In the genomic region with DNA sequence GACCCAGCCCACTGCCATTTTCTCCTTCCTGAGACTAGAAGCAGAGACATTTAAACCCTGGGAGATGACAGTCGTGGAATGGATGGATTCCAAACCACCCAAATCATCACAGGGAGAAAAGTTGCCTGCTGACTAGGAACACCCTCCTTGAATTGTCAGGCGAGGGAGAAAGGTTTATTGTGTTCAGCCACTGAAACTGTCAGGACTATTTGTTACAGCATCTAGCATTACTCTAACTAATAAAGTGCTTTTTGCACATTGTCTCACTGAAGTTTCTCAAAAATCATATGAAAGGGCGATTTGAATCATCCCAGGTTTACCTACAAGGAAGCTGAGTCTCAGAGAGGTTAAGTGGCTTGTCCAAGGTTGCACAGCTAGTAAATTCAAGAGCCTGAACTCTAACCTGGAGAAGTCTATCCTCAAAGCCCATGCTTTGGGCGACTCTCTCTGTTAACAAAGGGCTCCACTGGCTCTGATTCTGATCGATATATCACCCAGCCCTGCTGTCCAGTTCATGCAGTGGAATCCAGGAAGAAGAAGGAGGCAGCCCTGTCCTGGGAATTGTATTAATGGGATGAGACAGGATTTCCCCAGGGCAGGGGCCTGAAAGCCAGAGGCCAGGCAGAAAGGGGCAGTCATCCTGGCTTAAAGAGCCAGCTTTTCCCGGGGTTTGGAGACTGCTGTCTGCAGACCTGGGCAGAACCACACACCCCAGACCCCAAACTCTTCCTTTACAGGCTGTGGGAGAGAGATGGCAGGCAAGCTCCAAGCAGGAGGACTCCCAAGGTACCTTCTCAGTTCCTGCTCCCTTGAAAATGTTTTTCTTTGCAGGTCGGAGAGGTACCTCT, we compare ENCODE assay signal across 29 cellular contexts. TPM values are rescaled to one million over a fixed set of nuclear protein-coding genes. Genes with fewer than 3 reads are reported as not detected.
"Had no signal": no experiment of that assay in that cellular context is flagged by ENCODE, and none has a peak within 500 bp of the region (broad histone marks: within the 10 kb centered on the region; RNA-seq: fewer than 3 reads in every experiment).

No MANE protein-coding gene starts in this region.

- FAIRE-seq: endometrium, endothelial cell of umbilical vein, frontal cortex had no signal

- DNase-seq: activated CD4-positive, alpha-beta memory T cell treated with anti-CD3 and anti-CD28 coated beads for 36 hours; activated CD4-positive, alpha-beta T cell treated with anti-CD3 and anti-CD28 coated beads for 36 hours; activated CD4-positive, alpha-beta T cell treated with anti-CD3 and anti-CD28 coated beads, Interleukin-2, amount 10 ng/mL, durations not matched to agents 24 days and 14 days; activated CD4-positive, CD25-positive, alpha-beta regulatory T cell; activated CD4-positive, CD25-positive, alpha-beta regulatory T cell treated with anti-CD3 and anti-CD28 coated beads, Interleukin-2, amount 50 U/mL, for 72 hours; activated CD8-positive, alpha-beta memory T cell treated with anti-CD3 and anti-CD28 coated beads, Interleukin-2, amount 10 ng/mL, durations not matched to agents 7 days and 5 days; activated CD8-positive, alpha-beta memory T cell treated with anti-CD3 and anti-CD28 coated beads, Interleukin-2, amount 50 U/mL, for 4 hours; activated CD8-positive, alpha-beta T cell treated with anti-CD3 and anti-CD28 coated beads, Interleukin-2, amount 10 ng/mL, durations not matched to agents 7 days and 5 days; activated effector memory CD4-positive, alpha-beta T cell treated with anti-CD3 and anti-CD28 coated beads, Interleukin-2, amount 50 U/mL, for 16 hours; activated naive CD4-positive, alpha-beta T cell treated with anti-CD3 and anti-CD28 coated beads for 36 hours; activated naive CD8-positive, alpha-beta T cell treated with anti-CD3 and anti-CD28 coated beads for 36 hours; activated naive CD8-positive, alpha-beta T cell treated with anti-CD3 and anti-CD28 coated beads, Interleukin-2, amount 50 U/mL, for 24 hours; activated T-cell treated with anti-CD3 and anti-CD28 coated beads, Interleukin-2, amount 50 U/mL, for 1 hour; activated T-cell treated with anti-CD3 and anti-CD28 coated beads, Interleukin-2, amount 50 U/mL, for 48 hours; adrenal gland; amygdala; aorta; body of pancreas; central memory CD4-positive, alpha-beta T cell; cerebellar nuclear complex; colonic mucosa; effector CD8-positive, alpha-beta T cell; esophagus squamous epithelium; T-helper 2 cell had no signal

- H3K9me3 ChIP-seq: adrenal gland, body of pancreas, colonic mucosa, esophagus squamous epithelium had no signal

- H3K4me1 ChIP-seq: adrenal gland, body of pancreas, colonic mucosa had no signal

- H3K36me3 ChIP-seq: adrenal gland, colonic mucosa, esophagus squamous epithelium had no signal

- ATAC-seq: activated CD4-positive, alpha-beta T cell treated with anti-CD3 and anti-CD28 coated beads for 36 hours; activated CD8-positive, alpha-beta memory T cell treated with anti-CD3 and anti-CD28 coated beads, Interleukin-2, amount 10 ng/mL, durations not matched to agents 7 days and 5 days; activated CD8-positive, alpha-beta T cell treated with anti-CD3 and anti-CD28 coated beads, Interleukin-2, amount 10 ng/mL, durations not matched to agents 7 days and 5 days; activated naive CD8-positive, alpha-beta T cell treated with anti-CD3 and anti-CD28 coated beads, Interleukin-2, amount 50 U/mL, for 24 hours; body of pancreas had no signal

- H3K4me3 ChIP-seq: adrenal gland, body of pancreas, colonic mucosa, esophagus squamous epithelium had no signal

- H3K27me3 ChIP-seq: adrenal gland, body of pancreas, colonic mucosa had no signal

- H3K27ac ChIP-seq: adrenal gland, body of pancreas, colonic mucosa, epithelial cell of prostate, esophagus squamous epithelium had no signal

RNA-seq across cellular contexts. Expression of gene IRX3, which starts 37.5 kb away (rescaled TPM):
- total RNA-seq: activated CD4-positive, alpha-beta T cell treated with anti-CD3 and anti-CD28 coated beads for 36 hours; activated CD8-positive, alpha-beta memory T cell treated with anti-CD3 and anti-CD28 coated beads for 36 hours; activated CD8-positive, alpha-beta T cell treated with anti-CD3 and anti-CD28 coated beads, Interleukin-2, amount 10 ng/mL, durations not matched to agents 7 days and 5 days; activated naive CD4-positive, alpha-beta T cell treated with anti-CD3 and anti-CD28 coated beads for 36 hours; activated naive CD8-positive, alpha-beta T cell treated with anti-CD3 and anti-CD28 coated beads for 36 hours; endothelial cell of umbilical vein had no signal
- polyA plus RNA-seq: endothelial cell of umbilical vein had no signal
